ENCODE assay signal across 8 cellular contexts in the genomic region with DNA sequence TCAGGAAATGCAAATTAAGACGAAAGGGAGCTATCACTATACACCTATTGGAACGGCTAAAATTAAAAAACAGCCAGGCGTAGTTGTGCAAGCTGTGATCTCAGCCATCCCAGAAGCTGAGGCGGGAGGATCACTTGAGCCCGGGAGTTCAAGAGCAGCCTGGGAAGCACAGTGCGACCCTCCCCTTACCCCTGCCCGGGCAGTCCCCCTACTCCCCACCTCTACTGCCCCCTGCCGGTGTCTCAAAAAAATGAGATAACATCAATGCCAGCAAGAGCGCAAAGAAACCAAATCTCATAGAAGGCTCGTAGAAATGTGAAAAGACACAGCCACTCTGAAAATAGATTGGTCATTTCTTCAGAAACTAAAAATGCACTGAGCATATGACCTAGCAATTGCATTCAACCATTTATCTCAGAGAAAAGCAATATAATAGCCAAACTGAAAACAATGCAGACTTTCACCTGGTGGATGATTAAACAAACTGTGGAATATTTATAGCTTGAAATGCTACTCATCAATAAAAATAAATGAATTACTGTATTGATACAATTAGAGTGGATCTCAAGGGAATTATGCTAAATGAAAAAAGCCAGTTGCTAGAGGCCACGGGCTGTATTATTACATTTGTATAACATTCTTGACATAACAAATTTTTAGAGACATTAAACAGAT.
A peak's percentile ranks its signal among the peaks of the same experiment; 100 is the strongest.
DNase-seq lines count a peak whose midpoint lies in the region; ATAC-seq and TF ChIP-seq lines count a peak whose summit lies in the region.

No MANE protein-coding gene starts in this region.

- H3K27ac Mint-ChIP-seq in memory B cell, result peak overlapping the region; percentile 47

- ATAC-seq in memory B cell (ENCODE audit: low read depth) (no peak), GM18498 (IDR thresholded peaks at IDR 0.05; ENCODE audit: unreplicated experiment) (no peak)

- H3K4me3 Mint-ChIP-seq in memory B cell, result no peak overlapping the region

- TF ChIP-seq CTCF in WERI-Rb-1 (IDR thresholded peaks at IDR 0.05; ENCODE audit: low read depth, low read length), result peak; percentile 46

- H3K9ac ChIP-seq in HUES48 (ENCODE audit: low read depth, low read length), result no peak overlapping the region

- H3K27me3 ChIP-seq in HUES48 (ENCODE audit: control insufficient read depth, insufficient read depth, low read length) (peaks cover 42% of the 10 kb centered on the region), WERI-Rb-1 (ENCODE audit: insufficient read depth, low read depth, severe bottlenecking) (no peaks in the 10 kb centered on the region)

- peaks cover 2% of the 10 kb centered on the region for H3K36me3 Mint-ChIP-seq in memory B cell

- H3K9me3 Mint-ChIP-seq in memory B cell, result peaks cover 11% of the 10 kb centered on the region

- peak; percentile 2 for DNase-seq in NCI-H1092 treated with DMSO at 0.1 percent for 48 hours (lab: John Stamatoyannopoulos, UW)
- no peak for DNase-seq in NCI-H1092 (lab: John Stamatoyannopoulos, UW)
- DNase-seq in WERI-Rb-1, result peak; percentile 47
- DNase-seq in memory B cell (ENCODE audit: low spot score in 2 of 2), result no peak
- no peak for DNase-seq in CD1c-positive myeloid dendritic cell (ENCODE audit: extremely low spot score)
- DNase-seq in glomerular visceral epithelial cell (ENCODE audit: extremely low spot score), result no peak

- no peak overlapping the region for H3K27ac ChIP-seq in HUES48 (ENCODE audit: low read depth, low read length)
- no peak overlapping the region for H3K27ac ChIP-seq in WERI-Rb-1

- no peaks in the 10 kb centered on the region for H3K4me1 ChIP-seq in HUES48 (ENCODE audit: control insufficient read depth, insufficient read depth, low read length)

- peaks cover 17% of the 10 kb centered on the region for H3K4me1 Mint-ChIP-seq in memory B cell

- H3K36me3 ChIP-seq in HUES48 (ENCODE audit: control insufficient read depth, insufficient read depth, low read length) (no peaks in the 10 kb centered on the region), WERI-Rb-1 (no peaks in the 10 kb centered on the region)

- H3K27me3 Mint-ChIP-seq in memory B cell, result peaks cover 27% of the 10 kb centered on the region

- H3K4me3 ChIP-seq in HUES48 (ENCODE audit: low read depth, low read length), result peak overlapping the region; percentile 81; the same call in 1 of the 2 replicates
- H3K4me3 ChIP-seq in WERI-Rb-1 (ENCODE audit: low read depth, low read length), result no peak overlapping the region

- H3K9me3 ChIP-seq in HUES48 (ENCODE audit: control insufficient read depth, insufficient read depth, low read length) (no peaks in the 10 kb centered on the region), WERI-Rb-1 (ENCODE audit: severe bottlenecking) (no peaks in the 10 kb centered on the region)

Comparison
In these comparisons a context has a peak if more than half of its experiments do, and no peak if none do; other contexts are left out.
1. DNase-seq: peak in NCI-H1092 treated with DMSO at 0.1 percent for 48 hours (single experiment) and WERI-Rb-1 (single experiment); none in NCI-H1092 (single experiment), memory B cell (0 of 2), CD1c-positive myeloid dendritic cell (single experiment) and glomerular visceral epithelial cell (single experiment).